In genomic region chr15:95175914-95176658, GRCh38 we compare ENCODE assay signal across 1 cellular context.
TF ChIP-seq lines count a peak whose summit lies in the region.

No MANE protein-coding gene starts in this region.

TF ChIP-seq in K562, 482 proteins besides CTCF, POLR2A, EP300 and RAD21 (continued from another document and continues in another):
- TF ChIP-seq MXI1 (IDR thresholded peaks at IDR 0.05; ENCODE audit: low read depth, low read length) (no peak), KDM4B (IDR thresholded peaks at IDR 0.05; ENCODE audit: borderline replicate concordance in 2 of 2, low read depth in 1 of 2) (no peak), CXXC5 (CRISPR knock-in tag; IDR thresholded peaks at IDR 0.05) (no peak), ZKSCAN1 (IDR thresholded peaks at IDR 0.05; ENCODE audit: low read depth, low read length) (no peak), KDM5B (IDR thresholded peaks at IDR 0.05; ENCODE audit: insufficient replicate concordance, low read depth, low read length) (no peak), NCOA6 (IDR thresholded peaks at IDR 0.05) (no peak), IFI16 (CRISPR knock-in tag; IDR thresholded peaks at IDR 0.05) (no peak), ZNF324 (CRISPR knock-in tag; IDR thresholded peaks at IDR 0.05) (no peak), NFIC (IDR thresholded peaks at IDR 0.05) (peak; percentile 61), ZNF77 (CRISPR knock-in tag; IDR thresholded peaks at IDR 0.05) (no peak), NEUROD1 (IDR thresholded peaks at IDR 0.05; ENCODE audit: borderline replicate concordance, low read depth, low read length, partially characterized antibody) (no peak), JUN (IDR thresholded peaks at IDR 0.05; ENCODE audit: borderline replicate concordance, low read depth, low read length) (no peak), JUN (CRISPR knock-in tag; IDR thresholded peaks at IDR 0.05; ENCODE audit: borderline replicate concordance) (no peak), MAFG (tag; conservative IDR thresholded peaks at IDR 0.05) (peak; percentile 84), CBFA2T3 (IDR thresholded peaks at IDR 0.05) (peak; percentile 86), JUND (IDR thresholded peaks at IDR 0.05; ENCODE audit: borderline replicate concordance, low read depth, low read length) (0 out of 2 replicates have a peak, but pooled peaks have one; percentile 7), JUND (tag; IDR thresholded peaks at IDR 0.05; ENCODE audit: borderline replicate concordance, low read depth, low read length) (no peak; the same call in 2 of the 3 replicates), NFXL1 (CRISPR knock-in tag; IDR thresholded peaks at IDR 0.05) (no peak), ETV5 (CRISPR knock-in tag; IDR thresholded peaks at IDR 0.05; ENCODE audit: low read depth) (no peak), MAFF (IDR thresholded peaks at IDR 0.05; ENCODE audit: low read length) (peak; percentile 11; the same call in 1 of the 2 replicates), MED1 (CRISPR knock-in tag; IDR thresholded peaks at IDR 0.05; ENCODE audit: borderline replicate concordance) (no peak), U2AF1 (optimal IDR thresholded peaks at IDR 0.05; ENCODE audit: low read depth, low read length) (no peak), MBD1 (CRISPR knock-in tag; IDR thresholded peaks at IDR 0.05) (no peak), TCF7 (IDR thresholded peaks at IDR 0.05; ENCODE audit: borderline replicate concordance) (no peak), CBX1 (IDR thresholded peaks at IDR 0.05; ENCODE audit: low read depth) (no peak), ETS2 (tag; IDR thresholded peaks at IDR 0.05; ENCODE audit: borderline replicate concordance, poor library complexity, severe bottlenecking) (no peak), MAZ (CRISPR knock-in tag; conservative IDR thresholded peaks at IDR 0.05 in 1 of 2, IDR thresholded peaks at IDR 0.05 in 1 of 2) (no peak), GABPA (tag; conservative IDR thresholded peaks at IDR 0.05; ENCODE audit: low read depth) (no peak), ZNF644 (tag; IDR thresholded peaks at IDR 0.05; ENCODE audit: low read depth) (no peak), TRIM24 (IDR thresholded peaks at IDR 0.05) (peak; percentile 32 to 48; a peak in 2 of 4 replicates), SUPT5H (IDR thresholded peaks at IDR 0.05) (no peak), FOXA1 (IDR thresholded peaks at IDR 0.05; ENCODE audit: borderline replicate concordance) (no peak), ARNT (IDR thresholded peaks at IDR 0.05) (no peak), ZBTB1 (CRISPR knock-in tag; IDR thresholded peaks at IDR 0.05; ENCODE audit: borderline replicate concordance, low read depth) (no peak), STAT5A (IDR thresholded peaks at IDR 0.05; ENCODE audit: borderline replicate concordance, low read length) (peak; percentile 51; the same call in 1 of the 2 replicates), SLC30A9 (CRISPR knock-in tag; IDR thresholded peaks at IDR 0.05) (no peak), NCOA4 (IDR thresholded peaks at IDR 0.05; ENCODE audit: partially characterized antibody) (no peak), RCOR1 (IDR thresholded peaks at IDR 0.05; ENCODE audit: borderline replicate concordance in 1 of 2, low read depth in 2 of 2, low read length in 2 of 2) (peak in 1 of 2 experiments; percentile 54; a peak in 1 of 4 replicates), MCM7 (IDR thresholded peaks at IDR 0.05) (no peak), GTF2E2 (tag; IDR thresholded peaks at IDR 0.05) (no peak), KHSRP (IDR thresholded peaks at IDR 0.05) (no peak)
- TF ChIP-seq, protein P1, sequence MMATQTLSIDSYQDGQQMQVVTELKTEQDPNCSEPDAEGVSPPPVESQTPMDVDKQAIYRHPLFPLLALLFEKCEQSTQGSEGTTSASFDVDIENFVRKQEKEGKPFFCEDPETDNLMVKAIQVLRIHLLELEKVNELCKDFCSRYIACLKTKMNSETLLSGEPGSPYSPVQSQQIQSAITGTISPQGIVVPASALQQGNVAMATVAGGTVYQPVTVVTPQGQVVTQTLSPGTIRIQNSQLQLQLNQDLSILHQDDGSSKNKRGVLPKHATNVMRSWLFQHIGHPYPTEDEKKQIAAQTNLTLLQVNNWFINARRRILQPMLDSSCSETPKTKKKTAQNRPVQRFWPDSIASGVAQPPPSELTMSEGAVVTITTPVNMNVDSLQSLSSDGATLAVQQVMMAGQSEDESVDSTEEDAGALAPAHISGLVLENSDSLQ (IDR thresholded peaks at IDR 0.05), result no peak; the same call in 1 of the 2 replicates
- TF ChIP-seq, protein P2, sequence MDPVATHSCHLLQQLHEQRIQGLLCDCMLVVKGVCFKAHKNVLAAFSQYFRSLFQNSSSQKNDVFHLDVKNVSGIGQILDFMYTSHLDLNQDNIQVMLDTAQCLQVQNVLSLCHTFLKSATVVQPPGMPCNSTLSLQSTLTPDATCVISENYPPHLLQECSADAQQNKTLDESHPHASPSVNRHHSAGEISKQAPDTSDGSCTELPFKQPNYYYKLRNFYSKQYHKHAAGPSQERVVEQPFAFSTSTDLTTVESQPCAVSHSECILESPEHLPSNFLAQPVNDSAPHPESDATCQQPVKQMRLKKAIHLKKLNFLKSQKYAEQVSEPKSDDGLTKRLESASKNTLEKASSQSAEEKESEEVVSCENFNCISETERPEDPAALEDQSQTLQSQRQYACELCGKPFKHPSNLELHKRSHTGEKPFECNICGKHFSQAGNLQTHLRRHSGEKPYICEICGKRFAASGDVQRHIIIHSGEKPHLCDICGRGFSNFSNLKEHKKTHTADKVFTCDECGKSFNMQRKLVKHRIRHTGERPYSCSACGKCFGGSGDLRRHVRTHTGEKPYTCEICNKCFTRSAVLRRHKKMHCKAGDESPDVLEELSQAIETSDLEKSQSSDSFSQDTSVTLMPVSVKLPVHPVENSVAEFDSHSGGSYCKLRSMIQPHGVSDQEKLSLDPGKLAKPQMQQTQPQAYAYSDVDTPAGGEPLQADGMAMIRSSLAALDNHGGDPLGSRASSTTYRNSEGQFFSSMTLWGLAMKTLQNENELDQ (CRISPR knock-in tag; IDR thresholded peaks at IDR 0.05; ENCODE audit: borderline replicate concordance), result no peak
- TF ChIP-seq, protein P3, sequence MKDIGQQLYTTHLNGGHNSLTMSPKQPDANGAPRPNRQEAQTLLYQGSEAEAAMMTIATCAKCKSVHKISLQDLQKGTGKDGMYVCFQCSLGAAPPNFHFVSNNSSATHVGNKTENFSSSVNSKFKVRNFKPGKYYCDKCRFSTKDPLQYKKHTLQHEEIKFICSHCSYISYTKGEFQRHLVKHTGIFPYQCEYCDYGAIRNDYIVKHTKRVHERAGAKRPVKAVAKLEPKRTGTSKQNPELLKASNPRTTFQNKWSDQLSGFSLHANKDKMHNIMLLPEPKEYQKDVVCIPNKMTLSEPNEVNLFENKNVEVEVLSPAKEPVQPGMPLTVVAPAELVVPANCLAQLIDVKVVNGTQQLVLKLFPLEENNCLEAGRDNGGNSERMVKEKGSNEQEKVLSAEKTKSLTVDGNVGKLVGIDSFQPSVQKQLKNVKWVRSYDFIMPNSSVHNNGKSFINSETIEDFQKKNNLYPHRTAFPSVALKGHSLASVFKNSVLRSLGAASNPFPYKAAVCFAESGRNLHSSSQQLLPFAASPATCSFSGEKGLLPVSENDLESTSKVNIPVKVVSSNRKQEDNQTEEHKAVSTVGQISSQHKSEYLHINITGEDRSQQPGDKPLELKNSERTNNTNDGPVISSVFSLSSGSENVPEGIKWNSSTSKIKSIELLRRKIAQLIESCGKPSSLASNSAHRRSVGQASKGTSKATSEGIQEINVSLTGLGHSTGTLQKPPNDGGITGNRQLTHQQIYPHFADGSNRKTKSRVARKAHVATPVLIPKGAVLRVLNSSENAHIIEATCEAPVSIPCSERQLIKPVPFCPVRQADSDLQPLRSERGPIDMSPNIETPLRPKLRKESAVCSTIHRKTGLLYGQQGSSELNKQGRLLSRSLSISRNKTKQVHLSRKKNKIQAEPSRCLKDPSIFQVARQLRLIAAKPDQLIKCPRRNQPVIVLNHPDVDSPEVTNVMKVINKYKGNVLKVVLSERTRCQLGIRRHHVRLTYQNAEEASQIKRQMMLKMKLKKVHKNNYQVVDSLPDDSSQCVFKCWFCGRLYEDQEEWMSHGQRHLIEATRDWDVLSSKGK (CRISPR knock-in tag; IDR thresholded peaks at IDR 0.05), result no peak
- TF ChIP-seq, protein P4, sequence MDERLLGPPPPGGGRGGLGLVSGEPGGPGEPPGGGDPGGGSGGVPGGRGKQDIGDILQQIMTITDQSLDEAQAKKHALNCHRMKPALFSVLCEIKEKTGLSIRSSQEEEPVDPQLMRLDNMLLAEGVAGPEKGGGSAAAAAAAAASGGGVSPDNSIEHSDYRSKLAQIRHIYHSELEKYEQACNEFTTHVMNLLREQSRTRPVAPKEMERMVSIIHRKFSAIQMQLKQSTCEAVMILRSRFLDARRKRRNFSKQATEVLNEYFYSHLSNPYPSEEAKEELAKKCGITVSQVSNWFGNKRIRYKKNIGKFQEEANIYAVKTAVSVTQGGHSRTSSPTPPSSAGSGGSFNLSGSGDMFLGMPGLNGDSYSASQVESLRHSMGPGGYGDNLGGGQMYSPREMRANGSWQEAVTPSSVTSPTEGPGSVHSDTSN (CRISPR knock-in tag; IDR thresholded peaks at IDR 0.05; ENCODE audit: low read depth), result no peak
- TF ChIP-seq, protein P4 (tag; conservative IDR thresholded peaks at IDR 0.05; ENCODE audit: low read depth), result peak; percentile 68
- TF ChIP-seq, protein P5, sequence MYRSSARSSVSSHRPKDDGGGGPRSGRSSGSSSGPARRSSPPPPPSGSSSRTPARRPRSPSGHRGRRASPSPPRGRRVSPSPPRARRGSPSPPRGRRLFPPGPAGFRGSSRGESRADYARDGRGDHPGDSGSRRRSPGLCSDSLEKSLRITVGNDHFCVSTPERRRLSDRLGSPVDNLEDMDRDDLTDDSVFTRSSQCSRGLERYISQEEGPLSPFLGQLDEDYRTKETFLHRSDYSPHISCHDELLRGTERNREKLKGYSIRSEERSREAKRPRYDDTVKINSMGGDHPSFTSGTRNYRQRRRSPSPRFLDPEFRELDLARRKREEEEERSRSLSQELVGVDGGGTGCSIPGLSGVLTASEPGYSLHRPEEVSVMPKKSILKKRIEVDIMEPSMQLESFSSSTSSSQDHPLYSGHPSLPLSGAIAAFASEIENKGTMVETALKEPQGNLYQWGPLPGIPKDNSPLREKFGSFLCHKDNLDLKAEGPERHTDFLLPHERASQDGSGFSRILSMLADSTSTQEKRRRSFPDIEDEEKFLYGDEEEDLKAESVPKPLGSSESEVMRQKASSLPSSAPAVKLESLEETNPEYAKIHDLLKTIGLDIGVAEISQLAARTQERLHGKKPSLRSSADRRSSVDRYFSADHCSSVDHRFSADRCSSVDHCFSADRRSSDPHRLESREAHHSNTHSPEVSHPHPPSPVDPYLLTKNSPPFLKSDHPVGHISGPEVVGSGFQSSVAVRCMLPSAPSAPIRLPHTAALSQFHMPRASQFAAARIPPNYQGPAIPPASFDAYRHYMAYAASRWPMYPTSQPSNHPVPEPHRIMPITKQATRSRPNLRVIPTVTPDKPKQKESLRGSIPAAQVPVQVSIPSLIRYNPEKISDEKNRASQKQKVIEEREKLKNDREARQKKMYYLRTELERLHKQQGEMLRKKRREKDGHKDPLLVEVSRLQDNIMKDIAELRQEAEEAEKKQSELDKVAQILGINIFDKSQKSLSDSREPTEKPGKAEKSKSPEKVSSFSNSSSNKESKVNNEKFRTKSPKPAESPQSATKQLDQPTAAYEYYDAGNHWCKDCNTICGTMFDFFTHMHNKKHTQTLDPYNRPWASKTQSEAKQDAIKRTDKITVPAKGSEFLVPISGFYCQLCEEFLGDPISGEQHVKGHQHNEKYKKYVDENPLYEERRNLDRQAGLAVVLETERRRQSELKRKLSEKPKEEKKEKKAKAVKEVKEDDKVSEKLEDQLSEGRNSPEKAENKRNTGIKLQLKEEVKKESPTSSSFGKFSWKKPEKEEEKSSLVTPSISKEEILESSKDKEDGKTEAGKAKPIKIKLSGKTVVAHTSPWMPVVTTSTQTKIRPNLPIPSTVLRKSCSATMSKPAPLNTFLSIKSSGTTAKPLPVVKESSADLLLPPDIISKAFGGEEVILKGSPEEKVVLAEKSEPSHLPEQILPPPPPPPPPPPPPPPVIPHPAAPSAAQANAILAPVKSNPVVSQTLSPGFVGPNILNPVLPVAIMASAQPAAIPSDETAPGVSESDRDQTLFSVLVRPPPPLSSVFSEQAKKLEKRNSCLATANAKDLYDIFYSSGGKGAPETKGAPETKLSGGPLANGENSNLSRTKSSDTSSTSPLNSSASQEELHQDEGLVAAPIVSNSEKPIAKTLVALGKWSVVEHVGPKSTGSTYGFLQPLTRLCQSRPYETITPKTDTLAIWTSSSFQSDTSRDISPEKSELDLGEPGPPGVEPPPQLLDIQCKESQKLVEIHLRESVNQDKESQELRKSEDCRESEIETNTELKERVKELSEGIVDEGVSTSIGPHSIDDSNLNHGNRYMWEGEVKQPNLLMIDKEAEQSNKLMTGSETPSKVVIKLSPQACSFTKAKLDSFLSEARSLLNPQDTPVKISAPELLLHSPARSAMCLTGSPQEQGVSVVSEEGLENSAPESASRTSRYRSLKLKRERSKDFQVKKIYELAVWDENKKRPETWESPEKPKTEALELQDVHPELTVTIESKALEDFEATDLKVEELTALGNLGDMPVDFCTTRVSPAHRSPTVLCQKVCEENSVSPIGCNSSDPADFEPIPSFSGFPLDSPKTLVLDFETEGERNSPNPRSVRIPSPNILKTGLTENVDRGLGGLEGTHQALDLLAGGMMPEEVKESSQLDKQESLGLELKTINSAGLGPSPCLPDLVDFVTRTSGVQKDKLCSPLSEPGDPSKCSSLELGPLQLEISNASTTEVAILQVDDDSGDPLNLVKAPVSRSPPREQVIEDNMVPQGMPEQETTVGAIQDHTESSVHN (IDR thresholded peaks at IDR 0.05; ENCODE audit: borderline replicate concordance in 1 of 2, low read depth in 1 of 2), result no peak
- TF ChIP-seq, protein P6, sequence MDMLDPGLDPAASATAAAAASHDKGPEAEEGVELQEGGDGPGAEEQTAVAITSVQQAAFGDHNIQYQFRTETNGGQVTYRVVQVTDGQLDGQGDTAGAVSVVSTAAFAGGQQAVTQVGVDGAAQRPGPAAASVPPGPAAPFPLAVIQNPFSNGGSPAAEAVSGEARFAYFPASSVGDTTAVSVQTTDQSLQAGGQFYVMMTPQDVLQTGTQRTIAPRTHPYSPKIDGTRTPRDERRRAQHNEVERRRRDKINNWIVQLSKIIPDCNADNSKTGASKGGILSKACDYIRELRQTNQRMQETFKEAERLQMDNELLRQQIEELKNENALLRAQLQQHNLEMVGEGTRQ (CRISPR knock-in tag; IDR thresholded peaks at IDR 0.05), result no peak
